Comparison of ENCODE assay signal across 14 cellular contexts in genomic region chr1:41765109-41765655, GRCh38.
DNase-seq lines count a peak whose midpoint lies in the region; ATAC-seq, FAIRE-seq and TF ChIP-seq lines count a peak whose summit lies in the region.
"Had no signal": no experiment of that assay in that cellular context is flagged by ENCODE, and none has a peak within 500 bp of the region (broad histone marks: within the 10 kb centered on the region; RNA-seq: fewer than 3 reads in every experiment).

No MANE protein-coding gene starts in this region.

- H3K27ac ChIP-seq in OCI-LY3 (ENCODE audit: low read length) (peak overlapping the region; percentile 85), testis (no peak overlapping the region), ascending aorta (no peak overlapping the region), hepatocyte (no peak overlapping the region)

- WGBS in testis, 2 donors: 25 to 34% methylated on average over 3 of the region's 3 CpGs
- 61% methylated on average over 3 of the region's 3 CpGs for WGBS in hepatocyte (ENCODE audit: low lambda C conversion rate, missing lambda C conversion rate)

- TF ChIP-seq CTCF in OCI-LY3 (IDR thresholded peaks at IDR 0.05; ENCODE audit: low read depth, low read length) (no peak), testis (IDR thresholded peaks at IDR 0.05) (no peak), ascending aorta (IDR thresholded peaks at IDR 0.05) (no peak), hepatocyte (IDR thresholded peaks at IDR 0.05; ENCODE audit: poor library complexity) (no peak)

- H2AFZ ChIP-seq in OCI-LY3 (ENCODE audit: low read depth, low read length): no peak overlapping the region
- H2AFZ ChIP-seq in hepatocyte: no peak overlapping the region

- no peaks in the 10 kb centered on the region for H3K27me3 ChIP-seq in OCI-LY3 (ENCODE audit: low read depth, low read length)
- H3K27me3 ChIP-seq in testis: no peaks in the 10 kb centered on the region
- no peaks in the 10 kb centered on the region for H3K27me3 ChIP-seq in ascending aorta
- H3K27me3 ChIP-seq in hepatocyte: no peaks in the 10 kb centered on the region

- H3K79me2 ChIP-seq in OCI-LY3 (ENCODE audit: low read length) (peaks cover 6% of the 10 kb centered on the region; the same call in 1 of the 2 replicates), hepatocyte (no peaks in the 10 kb centered on the region)

- H3K9me2 ChIP-seq in hepatocyte (replicated peaks; ENCODE audit: insufficient read depth): no peaks in the 10 kb centered on the region

- peak; percentile 58 for FAIRE-seq in GM18507 (lab: Jason Lieb, UNC)

- peaks cover 65% of the 10 kb centered on the region for H3K4me1 ChIP-seq in OCI-LY3 (ENCODE audit: low read length)
- H3K4me1 ChIP-seq in testis: no peaks in the 10 kb centered on the region
- H3K4me1 ChIP-seq in ascending aorta: no peaks in the 10 kb centered on the region
- H3K4me1 ChIP-seq in hepatocyte (ENCODE audit: insufficient read depth): peaks cover 7% of the 10 kb centered on the region

- no peak for DNase-seq in GM18507 (ENCODE audit: extremely low spot score, insufficient read length, low read depth)
- no peak for DNase-seq in left cardiac atrium
- peak; percentile 27 for DNase-seq in putamen (ENCODE audit: low spot score)
- no peak for DNase-seq in testis
- DNase-seq in AG20443 (ENCODE audit: low spot score): no peak
- DNase-seq in ascending aorta (ENCODE audit: low spot score in 2 of 2): no peak
- DNase-seq in hepatocyte (ENCODE audit: low spot score): no peak
- DNase-seq: activated naive CD8-positive, alpha-beta T cell treated with anti-CD3 and anti-CD28 coated beads, Interleukin-2, amount 10 ng/mL, durations not matched to agents 7 days and 5 days; activated T-cell treated with anti-CD3 and anti-CD28 coated beads, Interleukin-2, amount 50 U/mL, for 48 hours; CD4-positive, CD25-positive, alpha-beta regulatory T cell; NCI-H2029; NCI-H69; stimulated activated naive CD8-positive, alpha-beta T cell treated with anti-CD3 and anti-CD28 coated beads, Interleukin-15, amount 100 ng/mL, for 72 hours had no signal

- H3K9me3 ChIP-seq in OCI-LY3 (ENCODE audit: insufficient read depth, low read length): peaks cover 7% of the 10 kb centered on the region; the same call in 1 of the 2 replicates
- H3K9me3 ChIP-seq in testis: no peaks in the 10 kb centered on the region
- H3K9me3 ChIP-seq in ascending aorta: no peaks in the 10 kb centered on the region
- no peaks in the 10 kb centered on the region for H3K9me3 ChIP-seq in hepatocyte (ENCODE audit: low read depth)

- H3K4me2 ChIP-seq in OCI-LY3 (ENCODE audit: low read length) (peak overlapping the region; percentile 88), hepatocyte (no peak overlapping the region)

- no peak for TF ChIP-seq POLR2A in testis (IDR thresholded peaks at IDR 0.05)

- H4K20me1 ChIP-seq in OCI-LY3 (ENCODE audit: insufficient read depth, low read length): no peaks in the 10 kb centered on the region
- H4K20me1 ChIP-seq in hepatocyte (ENCODE audit: insufficient read depth, poor library complexity, severe bottlenecking): no peaks in the 10 kb centered on the region

- ATAC-seq in left cardiac atrium: peak; percentile 40 to 53
- ATAC-seq: stimulated activated naive CD8-positive, alpha-beta T cell treated with anti-CD3 and anti-CD28 coated beads, Interleukin-15, amount 100 ng/mL, for 72 hours had no signal

- peak overlapping the region; percentile 68 for H3K9ac ChIP-seq in OCI-LY3 (ENCODE audit: low read length)

- H3K4me3 ChIP-seq in OCI-LY3 (ENCODE audit: low read length): peak overlapping the region; percentile 62
- no peak overlapping the region for H3K4me3 ChIP-seq in testis
- H3K4me3 ChIP-seq in ascending aorta: no peak overlapping the region
- no peak overlapping the region for H3K4me3 ChIP-seq in hepatocyte

- intact Hi-C loops in left cardiac atrium (cut with DNase I) (no loop called here), testis (cut with DNase I; ENCODE audit: low total_unique reads) (no loop called here), ascending aorta (cut with DNase I) (no loop called here)

- H3K36me3 ChIP-seq in OCI-LY3 (replicated peaks; ENCODE audit: low read depth, low read length) (peaks cover 16% of the 10 kb centered on the region), testis (ENCODE audit: low read depth, missing control alignments) (no peaks in the 10 kb centered on the region), ascending aorta (no peaks in the 10 kb centered on the region), hepatocyte (replicated peaks; ENCODE audit: insufficient read depth, low read depth) (no peaks in the 10 kb centered on the region)
